Comparison of ENCODE assay signal across 1 cellular context in the genomic region with DNA sequence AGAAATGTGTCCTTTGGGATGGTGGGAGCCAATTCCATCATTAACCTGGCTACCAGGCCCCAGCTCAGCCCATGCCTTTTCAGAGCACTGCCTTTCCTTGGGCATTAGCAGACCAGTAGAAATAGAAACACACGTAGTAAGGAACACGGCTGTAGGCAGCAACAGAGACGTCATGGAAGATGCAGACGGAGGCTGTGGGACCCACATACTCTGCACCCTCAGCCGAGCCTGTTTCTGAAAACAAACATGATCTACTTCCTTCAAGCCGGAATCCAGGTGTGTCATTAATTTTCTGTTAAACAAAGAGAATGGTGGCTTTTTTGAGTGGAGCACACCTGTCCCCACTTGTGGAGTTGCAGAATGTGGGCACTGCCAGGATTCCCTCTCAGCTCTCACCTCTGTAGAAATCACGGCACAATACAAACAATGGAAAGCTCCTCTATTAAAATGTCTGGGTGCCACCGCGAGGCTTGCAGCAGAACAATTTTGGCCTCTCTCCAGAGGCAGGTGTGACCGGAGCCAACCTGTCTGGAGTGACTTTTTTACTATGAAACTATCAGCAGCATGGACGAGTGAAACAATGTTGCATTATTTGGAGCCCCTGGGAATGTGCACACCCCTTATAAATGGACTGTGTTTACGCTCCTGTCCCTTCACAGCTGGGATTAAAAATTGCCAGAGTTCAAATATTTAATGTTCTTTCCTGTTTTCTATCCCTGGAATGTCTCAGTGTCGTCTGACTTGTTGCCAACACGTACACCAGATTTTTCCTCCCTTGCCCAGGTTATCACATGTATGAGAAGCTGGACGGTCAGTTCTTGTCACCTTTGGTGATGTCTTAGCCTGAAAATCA.
TF ChIP-seq lines count a peak whose summit lies in the region.

No MANE protein-coding gene starts in this region.

TF ChIP-seq in HepG2, 621 proteins besides CTCF, POLR2A, EP300 and RAD21 (continued from another document):
- TF ChIP-seq, protein P1, sequence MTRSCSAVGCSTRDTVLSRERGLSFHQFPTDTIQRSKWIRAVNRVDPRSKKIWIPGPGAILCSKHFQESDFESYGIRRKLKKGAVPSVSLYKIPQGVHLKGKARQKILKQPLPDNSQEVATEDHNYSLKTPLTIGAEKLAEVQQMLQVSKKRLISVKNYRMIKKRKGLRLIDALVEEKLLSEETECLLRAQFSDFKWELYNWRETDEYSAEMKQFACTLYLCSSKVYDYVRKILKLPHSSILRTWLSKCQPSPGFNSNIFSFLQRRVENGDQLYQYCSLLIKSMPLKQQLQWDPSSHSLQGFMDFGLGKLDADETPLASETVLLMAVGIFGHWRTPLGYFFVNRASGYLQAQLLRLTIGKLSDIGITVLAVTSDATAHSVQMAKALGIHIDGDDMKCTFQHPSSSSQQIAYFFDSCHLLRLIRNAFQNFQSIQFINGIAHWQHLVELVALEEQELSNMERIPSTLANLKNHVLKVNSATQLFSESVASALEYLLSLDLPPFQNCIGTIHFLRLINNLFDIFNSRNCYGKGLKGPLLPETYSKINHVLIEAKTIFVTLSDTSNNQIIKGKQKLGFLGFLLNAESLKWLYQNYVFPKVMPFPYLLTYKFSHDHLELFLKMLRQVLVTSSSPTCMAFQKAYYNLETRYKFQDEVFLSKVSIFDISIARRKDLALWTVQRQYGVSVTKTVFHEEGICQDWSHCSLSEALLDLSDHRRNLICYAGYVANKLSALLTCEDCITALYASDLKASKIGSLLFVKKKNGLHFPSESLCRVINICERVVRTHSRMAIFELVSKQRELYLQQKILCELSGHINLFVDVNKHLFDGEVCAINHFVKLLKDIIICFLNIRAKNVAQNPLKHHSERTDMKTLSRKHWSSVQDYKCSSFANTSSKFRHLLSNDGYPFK (CRISPR knock-in tag; IDR thresholded peaks at IDR 0.05; ENCODE audit: borderline replicate concordance) = no peak
- no peak for TF ChIP-seq ZNF34 (CRISPR knock-in tag; IDR thresholded peaks at IDR 0.05; ENCODE audit: borderline replicate concordance)
- TF ChIP-seq HOXD1 (CRISPR knock-in tag; IDR thresholded peaks at IDR 0.05) = no peak
